10 cellular contexts compared by ENCODE assay signal in genomic region chr19:947707-948533, GRCh38. TPM values are rescaled to one million over a fixed set of nuclear protein-coding genes. Genes with fewer than 3 reads are reported as not detected.
DNase-seq lines count a peak whose midpoint lies in the region; ATAC-seq, FAIRE-seq and TF ChIP-seq lines count a peak whose summit lies in the region.
"Had no signal": no experiment of that assay in that cellular context is flagged by ENCODE, and none has a peak within 500 bp of the region (broad histone marks: within the 10 kb centered on the region; RNA-seq: fewer than 3 reads in every experiment).

No MANE protein-coding gene starts in this region.

- H3K4me3 Mint-ChIP-seq in nephron progenitor cell: no peak overlapping the region

- peaks cover 79% of the 10 kb centered on the region for H3K79me2 ChIP-seq in K562 (ENCODE audit: control insufficient read depth, insufficient read depth, low read length)

- intact Hi-C loops in K562 (cut with micrococcal nuclease) (no loop called here), transverse colon (cut with DNase I; ENCODE audit: low total_unique reads) (no loop called here)

- DNase-seq in K562 (ENCODE audit: extremely low read depth in 1 of 4, low spot score in 3 of 4) (no peak), transverse colon (peak; percentile 83), nephron progenitor cell (no peak), HEK293T (ENCODE audit: extremely low spot score) (no peak), NCI-H1436 treated with DMSO at 0.1 percent for 48 hours (lab: John Stamatoyannopoulos, UW) (no peak)

- no peak overlapping the region for H3K4me2 ChIP-seq in K562 (ENCODE audit: insufficient read depth, low read length)

- H3K36me3 ChIP-seq in K562 (ENCODE audit: control insufficient read depth, insufficient read depth, low read length): peaks cover 37% of the 10 kb centered on the region; the same call in 2 of the 3 replicates
- H3K36me3 ChIP-seq in transverse colon: no peaks in the 10 kb centered on the region

- TF ChIP-seq CTCF in K562 (IDR thresholded peaks at IDR 0.05 in 2 of 3, conservative IDR thresholded peaks at IDR 0.05 in 1 of 3; ENCODE audit: insufficient read depth in 2 of 3, low read depth in 1 of 3, low read length in 3 of 3) (no peak), transverse colon (IDR thresholded peaks at IDR 0.05) (no peak), nephron progenitor cell (IDR thresholded peaks at IDR 0.05) (no peak)

- TF ChIP-seq EP300 in K562 (IDR thresholded peaks at IDR 0.05; ENCODE audit: low read length) (no peak), transverse colon (IDR thresholded peaks at IDR 0.05; ENCODE audit: low read depth) (no peak)

- ATAC-seq in GM19397 (IDR thresholded peaks at IDR 0.05; ENCODE audit: unreplicated experiment) (peak; percentile 65), HG03139 (IDR thresholded peaks at IDR 0.05; ENCODE audit: unreplicated experiment) (peak; percentile 71), K562 (no peak)

- peaks cover 24% of the 10 kb centered on the region for H4K20me1 ChIP-seq in K562 (replicated peaks; ENCODE audit: control insufficient read depth, insufficient read depth, low read length)

- TF ChIP-seq POLR2A in K562 (conservative IDR thresholded peaks at IDR 0.05) (no peak), transverse colon (IDR thresholded peaks at IDR 0.05) (no peak)

- peaks cover 2% of the 10 kb centered on the region for H3K9me3 Mint-ChIP-seq in nephron progenitor cell

- CTCF ChIA-PET in K562 (lab: Yijun Ruan, JAX; ENCODE audit: low intra/inter-chr PET ratio): no interaction called here
- CTCF ChIA-PET in HEK293T (lab: Yijun Ruan, JAX): no interaction called here

- POLR2A ChIA-PET in K562 (lab: Yijun Ruan, JAX): interaction anchor here (0.6 to 1.6 kb wide), 3 partner anchors 10 to 15 kb away, joined by 3 to 5 read pairs (median 5); no protein-coding TSS in a partner anchor
- POLR2A ChIA-PET in HEK293T (lab: Yijun Ruan, JAX): no interaction called here

- H3K27me3 Mint-ChIP-seq in nephron progenitor cell (ENCODE audit: low read depth, poor library complexity): peaks cover 2% of the 10 kb centered on the region

- no peaks in the 10 kb centered on the region for H3K9me3 ChIP-seq in K562 (replicated peaks; ENCODE audit: control insufficient read depth, insufficient read depth, low read depth, low read length)
- H3K9me3 ChIP-seq in transverse colon: no peaks in the 10 kb centered on the region

- no peak overlapping the region for H3K4me3 ChIP-seq in K562
- H3K4me3 ChIP-seq in transverse colon: no peak overlapping the region

- in situ Hi-C loops in K562 (cut with MboI): no loop called here
- in situ Hi-C loops in transverse colon (cut with MboI; ENCODE audit: low pct_ligation_motif_present in 1 of 4, low pct_unique_long_range_greater_than_20kb in 1 of 4, low sequenced_read_pairs in 3 of 4): no loop called here

- H3K36me3 Mint-ChIP-seq in nephron progenitor cell (ENCODE audit: low read depth): peaks cover 31% of the 10 kb centered on the region

- no peak overlapping the region for H2AFZ ChIP-seq in K562 (ENCODE audit: low read depth, low read length)

- no peaks in the 10 kb centered on the region for H3K27me3 ChIP-seq in K562 (ENCODE audit: control insufficient read depth in 2 of 2, insufficient read depth in 2 of 2, low read length in 2 of 2)
- no peaks in the 10 kb centered on the region for H3K27me3 ChIP-seq in transverse colon

- peaks cover 6% of the 10 kb centered on the region for H3K9me1 ChIP-seq in K562 (ENCODE audit: control insufficient read depth, insufficient read depth, low read length)

- H3K9ac ChIP-seq in K562 (ENCODE audit: insufficient read depth in 1 of 2, low read depth in 2 of 2, low read length in 2 of 2): peak overlapping the region in 1 of 2 experiments; percentile 12; a peak in 1 of 4 replicates

- FAIRE-seq in K562 (lab: Jason Lieb, UNC): no peak
- FAIRE-seq: endometrium had no signal

- H3K27ac Mint-ChIP-seq in nephron progenitor cell: no peak overlapping the region

- no TSS peak for BruUV-seq in K562 (replicated peaks; lab: Mats Ljungman, UMichigan)

- no peak overlapping the region for H3K27ac ChIP-seq in K562 (ENCODE audit: extremely low read depth, low read depth, low read length)
- peak overlapping the region; percentile 16 to 35 (median 26) for H3K27ac ChIP-seq in transverse colon

- peaks cover 29 to 79% of the 10 kb centered on the region in 2 experiments for H3K4me1 ChIP-seq in K562 (replicated peaks in 1 of 2; ENCODE audit: control insufficient read depth in 2 of 2, insufficient read depth in 2 of 2, low read length in 2 of 2)
- H3K4me1 ChIP-seq in transverse colon: peaks cover 10 to 35% (median 15%) of the 10 kb centered on the region in 4 donors

- no peak for TF ChIP-seq RAD21 in K562 (CRISPR knock-in tag; conservative IDR thresholded peaks at IDR 0.05 in 1 of 2, IDR thresholded peaks at IDR 0.05 in 1 of 2)

- 83% methylated on average over 32 of the region's 46 CpGs for WGBS in K562 (ENCODE audit: insufficient coverage, low coverage, missing lambda C conversion rate)
- 75 to 87% methylated on average over 3 to 32 of the region's 46 CpGs for WGBS in transverse colon (ENCODE audit: low coverage in 1 of 2), 2 donors

- peaks cover 32% of the 10 kb centered on the region for H3K4me1 Mint-ChIP-seq in nephron progenitor cell

RNA-seq across cellular contexts. Expression of gene ARID3A, which starts 22.1 kb away (rescaled TPM):
- 89.0 and 254 TPM in 2 replicates for total RNA-seq in K562 (2011; cell fraction: chromatin; rRNA removed; ENCODE audit: low replicate concordance)
- total RNA-seq in K562 (2011; cell fraction: nucleolus; rRNA removed): 180 and 206 TPM in 2 replicates
- 120 and 121 TPM in 2 replicates for total RNA-seq in K562 (2011; cell fraction: nucleoplasm; rRNA removed)
- total RNA-seq in K562 (2014; rRNA removed) (55.2 and 62.0 TPM in 2 replicates), K562 (2014; rRNA removed; fragmentation: Illumina TruSeq; extraction: Trizol) (14.8 and 16.4 TPM in 2 replicates), K562 (2015; rRNA removed; fragmentation: Illumina TruSeq; extraction: Trizol) (39.0 and 41.3 TPM in 2 replicates), K562 (2021) (97.2 and 118 TPM in 2 replicates), transverse colon (1 to 10 TPM; 2.2 to 8.7 (median 4.3) TPM)
- polyA plus RNA-seq in K562 (2011; rRNA removed) (27.9 and 44.1 TPM in 2 replicates), K562 (2014; fragmentation: Illumina TruSeq; extraction: Trizol) (31.2 and 62.4 TPM in 2 replicates), K562 (2014; fragmentation: Nextera tagmentation; extraction: Ambion mirVana) (1 to 10 TPM; 1.4 to 2.0 TPM), K562 (2014; rRNA removed) (31.0 and 46.7 TPM in 2 replicates)
- 43.2 and 88.8 TPM in 2 replicates for polyA plus RNA-seq in K562 (2011; cell fraction: cytosol; rRNA removed)
- 58.8 and 128 TPM in 2 replicates for polyA plus RNA-seq in K562 (2011; cell fraction: nucleus; rRNA removed)
- 49.0 and 52.3 TPM in 2 replicates for polyA plus RNA-seq in K562 (2012)
- 36.2 and 53.3 TPM in 2 replicates for polyA minus RNA-seq in K562 (2011; rRNA and poly(A)+ RNA removed)
- polyA minus RNA-seq in K562 (2011; cell fraction: cytosol; rRNA and poly(A)+ RNA removed): 119 and 167 TPM in 2 replicates
- polyA minus RNA-seq in K562 (2011; cell fraction: nucleus; rRNA and poly(A)+ RNA removed): 45.8 and 47.4 TPM in 2 replicates

RNA-seq across cellular contexts. Expression of gene KISS1R, which starts 30.8 kb away (rescaled TPM):
- 13.9 and 50.0 TPM in 2 replicates for total RNA-seq in K562 (2011; cell fraction: chromatin; rRNA removed; ENCODE audit: low replicate concordance)
- total RNA-seq in K562 (2011; cell fraction: nucleolus; rRNA removed): 79.5 and 104 TPM in 2 replicates
- total RNA-seq in K562 (2011; cell fraction: nucleoplasm; rRNA removed): 29.6 and 30.1 TPM in 2 replicates
- total RNA-seq in K562 (2014; rRNA removed): 19.3 and 26.7 TPM in 2 replicates
- 0.80 and 1.1 TPM in 2 replicates for total RNA-seq in K562 (2014; rRNA removed; fragmentation: Illumina TruSeq; extraction: Trizol)
- 2.0 and 2.7 TPM in 2 replicates for total RNA-seq in K562 (2015; rRNA removed; fragmentation: Illumina TruSeq; extraction: Trizol)
- 36.2 and 39.4 TPM in 2 replicates for total RNA-seq in K562 (2021)
- polyA plus RNA-seq in K562 (2011; rRNA removed): 2.8 and 6.3 TPM in 2 replicates
- 4.3 and 59.2 TPM in 2 replicates for polyA plus RNA-seq in K562 (2011; cell fraction: cytosol; rRNA removed)
- 36.4 and 172 TPM in 2 replicates for polyA plus RNA-seq in K562 (2011; cell fraction: nucleus; rRNA removed)
- 6.9 and 23.9 TPM in 2 replicates for polyA plus RNA-seq in K562 (2012)
- polyA plus RNA-seq in K562 (2014; fragmentation: Illumina TruSeq; extraction: Trizol): 0.37 and 2.7 TPM in 2 replicates
- under 1 TPM; 0.55 to 0.75 TPM for polyA plus RNA-seq in K562 (2014; fragmentation: Nextera tagmentation; extraction: Ambion mirVana)
- polyA plus RNA-seq in K562 (2014; rRNA removed): 17.3 and 26.8 TPM in 2 replicates
- 0.30 and 1.8 TPM in 2 replicates for polyA minus RNA-seq in K562 (2011; rRNA and poly(A)+ RNA removed)
- polyA minus RNA-seq in K562 (2011; cell fraction: cytosol; rRNA and poly(A)+ RNA removed): 5.8 and 14.1 TPM in 2 replicates
- polyA minus RNA-seq in K562 (2011; cell fraction: nucleus; rRNA and poly(A)+ RNA removed): 5.8 and 22.6 TPM in 2 replicates
- not detected for total RNA-seq in transverse colon
- total RNA-seq: RPMI7951, skeletal muscle tissue had no signal

RNA-seq across cellular contexts. Expression of gene R3HDM4, which starts 34.9 kb away (rescaled TPM):
- 66.6 and 166 TPM in 2 replicates for total RNA-seq in K562 (2011; cell fraction: chromatin; rRNA removed; ENCODE audit: low replicate concordance)
- 109 and 113 TPM in 2 replicates for total RNA-seq in K562 (2011; cell fraction: nucleolus; rRNA removed)
- 92.6 and 119 TPM in 2 replicates for total RNA-seq in K562 (2011; cell fraction: nucleoplasm; rRNA removed)
- total RNA-seq in K562 (2014; rRNA removed) (63.2 and 75.6 TPM in 2 replicates), K562 (2014; rRNA removed; fragmentation: Illumina TruSeq; extraction: Trizol) (21.4 and 26.2 TPM in 2 replicates), K562 (2015; rRNA removed; fragmentation: Illumina TruSeq; extraction: Trizol) (44.6 and 46.1 TPM in 2 replicates), K562 (2021) (133 and 138 TPM in 2 replicates), transverse colon (10 to 100 TPM; 43.8 to 49.4 (median 46.7) TPM)
- polyA plus RNA-seq in K562 (2011; rRNA removed) (59.0 and 93.9 TPM in 2 replicates), K562 (2014; fragmentation: Illumina TruSeq; extraction: Trizol) (87.6 and 109 TPM in 2 replicates), K562 (2014; fragmentation: Nextera tagmentation; extraction: Ambion mirVana) (1 to 10 TPM; 3.2 to 5.6 TPM), K562 (2014; rRNA removed) (140 and 154 TPM in 2 replicates)
- 105 and 207 TPM in 2 replicates for polyA plus RNA-seq in K562 (2011; cell fraction: cytosol; rRNA removed)
- 149 and 223 TPM in 2 replicates for polyA plus RNA-seq in K562 (2011; cell fraction: nucleus; rRNA removed)
- polyA plus RNA-seq in K562 (2012): 85.0 and 165 TPM in 2 replicates
- 11.6 and 16.6 TPM in 2 replicates for polyA minus RNA-seq in K562 (2011; rRNA and poly(A)+ RNA removed)
- polyA minus RNA-seq in K562 (2011; cell fraction: cytosol; rRNA and poly(A)+ RNA removed): 30.8 and 60.9 TPM in 2 replicates
- 22.8 and 25.2 TPM in 2 replicates for polyA minus RNA-seq in K562 (2011; cell fraction: nucleus; rRNA and poly(A)+ RNA removed)

RNA-seq across cellular contexts. Expression of gene WDR18, which starts 36.2 kb away (rescaled TPM):
- total RNA-seq in K562 (2011; cell fraction: chromatin; rRNA removed; ENCODE audit: low replicate concordance): 32.2 and 119 TPM in 2 replicates
- 140 and 174 TPM in 2 replicates for total RNA-seq in K562 (2011; cell fraction: nucleolus; rRNA removed)
- 50.0 and 55.1 TPM in 2 replicates for total RNA-seq in K562 (2011; cell fraction: nucleoplasm; rRNA removed)
- total RNA-seq in K562 (2014; rRNA removed) (181 and 210 TPM in 2 replicates), K562 (2014; rRNA removed; fragmentation: Illumina TruSeq; extraction: Trizol) (13.0 and 15.5 TPM in 2 replicates), K562 (2015; rRNA removed; fragmentation: Illumina TruSeq; extraction: Trizol) (37.6 and 45.0 TPM in 2 replicates), K562 (2021) (128 and 134 TPM in 2 replicates), transverse colon (10 to 100 TPM; 23.1 to 47.4 (median 39.0) TPM)
- polyA plus RNA-seq in K562 (2011; rRNA removed) (30.1 and 47.8 TPM in 2 replicates), K562 (2014; fragmentation: Illumina TruSeq; extraction: Trizol) (16.3 and 52.9 TPM in 2 replicates), K562 (2014; fragmentation: Nextera tagmentation; extraction: Ambion mirVana) (1 to 10 TPM in 1 of 2 experiments, under 1 TPM in 1; 0.65 to 1.1 TPM), K562 (2014; rRNA removed) (106 and 130 TPM in 2 replicates)
- 62.1 and 244 TPM in 2 replicates for polyA plus RNA-seq in K562 (2011; cell fraction: cytosol; rRNA removed)
- 137 and 203 TPM in 2 replicates for polyA plus RNA-seq in K562 (2011; cell fraction: nucleus; rRNA removed)
- 73.6 and 92.2 TPM in 2 replicates for polyA plus RNA-seq in K562 (2012)
- polyA minus RNA-seq in K562 (2011; rRNA and poly(A)+ RNA removed): 17.0 and 26.0 TPM in 2 replicates
- 90.0 and 91.8 TPM in 2 replicates for polyA minus RNA-seq in K562 (2011; cell fraction: cytosol; rRNA and poly(A)+ RNA removed)
- 52.1 and 52.4 TPM in 2 replicates for polyA minus RNA-seq in K562 (2011; cell fraction: nucleus; rRNA and poly(A)+ RNA removed)

RNA-seq across cellular contexts. Expression of gene GRIN3B, which starts 52.3 kb away (rescaled TPM):
- 0.32 and 0.88 TPM in 2 replicates for total RNA-seq in K562 (2011; cell fraction: chromatin; rRNA removed; ENCODE audit: low replicate concordance)
- 1.3 and 2.9 TPM in 2 replicates for total RNA-seq in K562 (2011; cell fraction: nucleolus; rRNA removed)
- 0.29 and 0.46 TPM in 2 replicates for total RNA-seq in K562 (2011; cell fraction: nucleoplasm; rRNA removed)
- total RNA-seq in K562 (2014; rRNA removed) (0.95 TPM in 1 of 2 replicates, not detected in the other), K562 (2014; rRNA removed; fragmentation: Illumina TruSeq; extraction: Trizol) (not detected in 2 replicates), K562 (2015; rRNA removed; fragmentation: Illumina TruSeq; extraction: Trizol) (not detected in 2 replicates), K562 (2021) (0.51 TPM in 1 of 2 replicates, not detected in the other), transverse colon (1 to 10 TPM in 1 of 4 donors, not detected in 3; 1.6 TPM)
- polyA plus RNA-seq in K562 (2011; rRNA removed) (0.06 and 0.23 TPM in 2 replicates), K562 (2014; fragmentation: Illumina TruSeq; extraction: Trizol) (not detected in 2 replicates), K562 (2014; fragmentation: Nextera tagmentation; extraction: Ambion mirVana) (not detected), K562 (2014; rRNA removed) (0.15 and 0.19 TPM in 2 replicates)
- polyA plus RNA-seq in K562 (2011; cell fraction: cytosol; rRNA removed): 0.31 and 0.53 TPM in 2 replicates
- 2.2 and 2.5 TPM in 2 replicates for polyA plus RNA-seq in K562 (2011; cell fraction: nucleus; rRNA removed)
- 0.12 and 0.51 TPM in 2 replicates for polyA plus RNA-seq in K562 (2012)
- 0.06 TPM in 1 of 2 replicates, not detected in the other for polyA minus RNA-seq in K562 (2011; rRNA and poly(A)+ RNA removed)
- not detected in 2 replicates for polyA minus RNA-seq in K562 (2011; cell fraction: cytosol; rRNA and poly(A)+ RNA removed)
- 0.40 and 1.4 TPM in 2 replicates for polyA minus RNA-seq in K562 (2011; cell fraction: nucleus; rRNA and poly(A)+ RNA removed)
- total RNA-seq: skeletal muscle tissue had no signal
